11 cellular contexts compared by ENCODE assay signal in the genomic region with DNA sequence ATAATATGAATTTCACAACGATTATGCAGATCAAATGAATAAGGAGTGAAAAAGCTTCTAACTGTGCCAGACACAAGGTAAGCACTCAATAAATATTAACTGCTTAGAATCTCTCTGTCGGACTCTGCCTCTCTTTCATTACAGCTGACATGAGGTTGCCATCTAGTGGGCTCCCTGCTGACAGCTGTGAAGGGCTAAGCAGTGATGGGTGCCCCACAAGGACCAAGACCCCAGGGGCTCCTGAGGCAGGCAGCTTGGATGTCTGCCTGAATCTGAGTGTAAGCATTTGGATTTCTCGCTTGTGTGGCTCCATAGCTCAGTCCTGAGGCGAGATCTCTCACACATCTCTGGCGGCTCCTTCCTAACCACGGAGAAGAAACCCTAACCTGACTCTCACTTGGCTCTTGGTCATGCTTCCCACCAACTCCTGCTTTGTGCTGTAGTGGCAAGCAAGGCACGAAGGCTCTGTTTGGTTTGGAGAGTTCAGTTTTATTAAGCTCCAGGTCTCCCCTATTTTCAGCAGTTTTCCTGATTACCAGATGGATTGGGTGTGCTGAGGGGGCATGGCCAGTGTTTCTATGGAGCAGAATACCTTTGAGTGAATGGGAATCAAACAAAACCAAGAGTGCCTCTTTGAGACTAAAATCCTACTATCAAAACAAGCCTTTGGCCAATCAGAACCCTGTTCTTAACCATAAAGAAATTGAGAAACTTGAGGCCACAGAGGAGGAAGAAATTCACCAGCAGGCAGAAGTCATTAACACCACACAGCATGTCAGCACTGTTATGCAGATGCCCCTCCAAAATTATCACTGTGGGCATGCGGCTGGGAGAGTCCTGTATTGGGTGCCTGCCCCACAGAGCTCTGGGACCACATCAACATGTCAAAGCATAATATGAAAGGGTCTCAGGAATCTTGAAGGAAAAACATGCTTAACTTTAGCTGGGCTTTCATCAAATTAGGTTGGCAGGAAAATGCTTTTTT.
DNase-seq lines count a peak whose midpoint lies in the region; ATAC-seq and TF ChIP-seq lines count a peak whose summit lies in the region.
"Had no signal": no experiment of that assay in that cellular context is flagged by ENCODE, and none has a peak within 500 bp of the region (broad histone marks: within the 10 kb centered on the region; RNA-seq: fewer than 3 reads in every experiment).

No MANE protein-coding gene starts in this region.

- H3K4me1 Mint-ChIP-seq in type B pancreatic cell (ENCODE audit: unreplicated experiment): peaks cover 21% of the 10 kb centered on the region
- peaks cover 2% of the 10 kb centered on the region for H3K4me1 Mint-ChIP-seq in mesothelial cell of epicardium

- peaks cover 18% of the 10 kb centered on the region for H3K27me3 Mint-ChIP-seq in type B pancreatic cell
- peaks cover 50% of the 10 kb centered on the region for H3K27me3 Mint-ChIP-seq in mesothelial cell of epicardium (ENCODE audit: low read depth)

- H3K4me3 Mint-ChIP-seq in type B pancreatic cell: no peak overlapping the region
- no peak overlapping the region for H3K4me3 Mint-ChIP-seq in mesothelial cell of epicardium

- H3K9me3 ChIP-seq in heart right ventricle: no peaks in the 10 kb centered on the region
- H3K9me3 ChIP-seq: BLaER1, body of pancreas had no signal

- no peak overlapping the region for H3K27ac ChIP-seq in heart right ventricle
- H3K27ac ChIP-seq: BLaER1, body of pancreas had no signal

- no peaks in the 10 kb centered on the region for H3K9me3 Mint-ChIP-seq in type B pancreatic cell
- no peaks in the 10 kb centered on the region for H3K9me3 Mint-ChIP-seq in mesothelial cell of epicardium

- no peak overlapping the region for H3K27ac Mint-ChIP-seq in type B pancreatic cell
- H3K27ac Mint-ChIP-seq in mesothelial cell of epicardium: no peak overlapping the region

- WGBS in heart right ventricle, 2 donors: 52 to 60% methylated on average over 8 of the region's 8 CpGs

- no peaks in the 10 kb centered on the region for H3K36me3 Mint-ChIP-seq in type B pancreatic cell
- H3K36me3 Mint-ChIP-seq in mesothelial cell of epicardium: no peaks in the 10 kb centered on the region

- DNase-seq in heart right ventricle (no peak), cardiac septum (ENCODE audit: low spot score) (no peak), NCI-H526 treated with DMSO at 0.1 percent for 48 hours (lab: John Stamatoyannopoulos, UW) (peak; percentile 90), fibroblast of villous mesenchyme (ENCODE audit: low read depth) (no peak), type B pancreatic cell (ENCODE audit: extremely low spot score, unreplicated experiment) (no peak), mesothelial cell of epicardium (ENCODE audit: low spot score in 2 of 2, unreplicated experiment in 2 of 2) (no peak), foreskin melanocyte (no peak)
- no peak for DNase-seq in activated effector memory CD4-positive, alpha-beta T cell treated with Interleukin-2 at 50 U/mL for 16 hours
- DNase-seq: body of pancreas had no signal

- no peaks in the 10 kb centered on the region for H3K36me3 ChIP-seq in heart right ventricle
- H3K36me3 ChIP-seq: BLaER1 had no signal

- H3K4me3 ChIP-seq in heart right ventricle (no peak overlapping the region), fibroblast of villous mesenchyme (ENCODE audit: low read depth, low read length) (no peak overlapping the region)
- H3K4me3 ChIP-seq: BLaER1, body of pancreas had no signal

- H3K27me3 ChIP-seq in heart right ventricle: peaks cover 0 to 13% (median 0%) of the 10 kb centered on the region in 7 donors
- H3K27me3 ChIP-seq: BLaER1, body of pancreas had no signal

- intact Hi-C loops in heart right ventricle (cut with DNase I) (loop anchor here (2.0 to 10.0 kb wide), 5 partner anchors 150 to 155 kb away; no protein-coding TSS in a partner anchor), cardiac septum (cut with DNase I) (loop anchor here (5.0 kb wide), 1 partner anchor 155 kb away; no protein-coding TSS in a partner anchor)

- TF ChIP-seq CTCF in heart right ventricle (IDR thresholded peaks at IDR 0.05): peak in 8 of 9 donors; percentile 20 to 65 (median 38)
- TF ChIP-seq CTCF in fibroblast of villous mesenchyme (IDR thresholded peaks at IDR 0.05; ENCODE audit: insufficient read depth, low read depth, low read length): peak; percentile 23
- peak; percentile 35 for TF ChIP-seq CTCF in type B pancreatic cell (conservative IDR thresholded peaks at IDR 0.05)
- no peak for TF ChIP-seq CTCF in mesothelial cell of epicardium (IDR thresholded peaks at IDR 0.05; ENCODE audit: unreplicated experiment)

- peaks cover 0 to 3% (median 0%) of the 10 kb centered on the region in 9 donors for H3K4me1 ChIP-seq in heart right ventricle
- H3K4me1 ChIP-seq: BLaER1, body of pancreas had no signal

- ATAC-seq in heart right ventricle: peak in 3 of 8 donors; percentile 33 to 45 (median 37)
- ATAC-seq: body of pancreas, HCT116 had no signal
